1 cellular context compared by ENCODE assay signal in genomic region chr17:8156174-8156992, GRCh38.
TF ChIP-seq lines count a peak whose summit lies in the region.

No MANE protein-coding gene starts in this region.

TF ChIP-seq in endothelial cell of umbilical vein, 7 proteins besides CTCF, POLR2A, EP300 and RAD21 (continued from another document):
- TF ChIP-seq POLR2AphosphoS5 (IDR thresholded peaks at IDR 0.05; ENCODE audit: insufficient read depth, low read depth, low read length), result peak; percentile 65
